17 cellular contexts compared by ENCODE assay signal in the genomic region with DNA sequence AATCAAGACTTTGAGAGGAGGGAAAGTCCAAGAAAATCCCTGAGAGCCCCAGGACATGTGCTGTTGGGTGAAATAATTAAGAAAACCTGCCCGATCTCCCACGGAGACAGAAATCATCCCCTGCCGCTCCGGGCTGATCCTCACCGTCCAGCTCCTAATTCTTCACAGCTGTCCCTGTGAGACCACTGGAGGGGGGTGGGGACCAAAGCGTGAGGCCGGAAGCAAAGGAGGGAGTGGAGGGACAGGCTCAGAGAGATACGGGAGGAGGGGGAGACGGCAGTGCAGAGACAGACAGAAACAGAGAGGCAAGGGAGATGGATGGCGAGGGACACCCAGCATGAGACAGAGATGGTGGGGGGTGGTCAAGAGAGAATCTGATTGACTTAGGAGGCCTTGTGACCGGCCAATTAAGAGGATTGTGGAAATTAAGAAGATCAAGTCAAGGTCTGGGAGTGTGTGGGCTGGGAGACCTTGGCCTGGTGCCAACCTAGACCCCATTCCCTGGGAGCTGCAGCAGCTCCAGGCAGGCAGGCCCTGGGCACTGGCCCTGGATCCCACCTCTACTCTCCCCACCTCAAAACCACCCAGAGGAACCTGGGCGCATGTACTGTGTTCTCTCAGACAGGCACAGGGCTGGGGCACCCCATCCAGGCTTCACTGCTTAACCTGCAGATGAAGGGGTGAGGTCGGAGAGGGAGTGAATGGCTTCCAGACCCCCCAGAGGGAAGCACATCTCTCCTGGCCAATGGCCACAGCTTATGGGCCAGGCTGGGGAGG.
DNase-seq lines count a peak whose midpoint lies in the region; ATAC-seq and TF ChIP-seq lines count a peak whose summit lies in the region.
"Had no signal": no experiment of that assay in that cellular context is flagged by ENCODE, and none has a peak within 500 bp of the region (broad histone marks: within the 10 kb centered on the region; RNA-seq: fewer than 3 reads in every experiment).

No MANE protein-coding gene starts in this region.

- POLR2A ChIA-PET in activated CD4-positive, alpha-beta T cell treated with anti-CD3 and anti-CD28 coated beads for 36 hours (lab: Charles Lee) = no interaction called here

- WGBS in heart right ventricle, 2 donors = 29 to 37% methylated on average over 13 of the region's 13 CpGs
- WGBS in lower leg skin, 2 donors = 40 to 53% methylated on average over 13 of the region's 13 CpGs

- TF ChIP-seq CTCF in heart right ventricle (IDR thresholded peaks at IDR 0.05) = no peak
- TF ChIP-seq CTCF in lower leg skin (IDR thresholded peaks at IDR 0.05) = no peak
- no peak for TF ChIP-seq CTCF in uterus (IDR thresholded peaks at IDR 0.05)

- no peaks in the 10 kb centered on the region for H3K36me3 Mint-ChIP-seq in activated CD4-positive, alpha-beta T cell treated with anti-CD3 and anti-CD28 coated beads for 36 hours (ENCODE audit: low read depth)

- H3K27ac ChIP-seq in heart right ventricle (no peak overlapping the region), uterus (peak overlapping the region; percentile 15 to 28)
- H3K27ac ChIP-seq: epithelial cell of prostate, testis had no signal

- H3K27me3 Mint-ChIP-seq in activated CD4-positive, alpha-beta T cell treated with anti-CD3 and anti-CD28 coated beads for 36 hours = peaks cover 9% of the 10 kb centered on the region
- H3K27me3 Mint-ChIP-seq: activated CD4-positive, alpha-beta T cell treated with anti-CD3 and anti-CD28 coated beads, Interleukin-2, amount 10 ng/mL, durations not matched to agents 7 days and 5 days had no signal

- DNase-seq in cardiac septum (ENCODE audit: low spot score) (peak; percentile 57), heart right ventricle (no peak), SK-N-DZ (ENCODE audit: low spot score) (peak; percentile 55), lower leg skin (ENCODE audit: low spot score in 2 of 2) (peak; percentile 13 to 84), uterus (no peak), activated gamma-delta T cell (lab: John Stamatoyannopoulos, UW) (no peak), NCI-H2029 treated with DMSO at 0.1 percent for 48 hours (lab: John Stamatoyannopoulos, UW) (no peak)
- no peak for DNase-seq in activated CD4-positive, alpha-beta T cell treated with anti-CD3 and anti-CD28 coated beads for 36 hours
- DNase-seq: ACHN; activated CD4-positive, alpha-beta T cell treated with anti-CD3 and anti-CD28 coated beads, Interleukin-2, amount 10 ng/mL, durations not matched to agents 7 days and 5 days; anterior cingulate cortex; MV-4-11; SHP77 treated with DMSO at 0.1 percent for 48 hours; stimulated activated CD4-positive, alpha-beta T cell treated with anti-CD3 and anti-CD28 coated beads, Interleukin-1b, Interleukin-23, amount 100 ng/mL, for 48 hours; testis had no signal

- H3K27me3 ChIP-seq in heart right ventricle (peaks cover 0 to 37% (median 4%) of the 10 kb centered on the region in 7 donors), uterus (no peaks in the 10 kb centered on the region)
- H3K27me3 ChIP-seq: testis had no signal

- no peaks in the 10 kb centered on the region for H3K36me3 ChIP-seq in heart right ventricle
- no peaks in the 10 kb centered on the region for H3K36me3 ChIP-seq in uterus

- CTCF ChIA-PET in activated CD4-positive, alpha-beta T cell treated with anti-CD3 and anti-CD28 coated beads for 36 hours (lab: Charles Lee) = interaction anchor here (0.8 kb wide), 1 partner anchor 240 kb away, joined by 3 read pairs; no protein-coding TSS in a partner anchor

- no peak overlapping the region for H3K4me3 ChIP-seq in heart right ventricle
- H3K4me3 ChIP-seq in lower leg skin (ENCODE audit: low read depth, poor library complexity, severe bottlenecking) = no peak overlapping the region
- H3K4me3 ChIP-seq in uterus = no peak overlapping the region
- H3K4me3 ChIP-seq: testis had no signal

- H3K27ac Mint-ChIP-seq in activated CD4-positive, alpha-beta T cell treated with anti-CD3 and anti-CD28 coated beads for 36 hours = no peak overlapping the region
- H3K27ac Mint-ChIP-seq: activated CD4-positive, alpha-beta T cell treated with anti-CD3 and anti-CD28 coated beads, Interleukin-2, amount 10 ng/mL, durations not matched to agents 7 days and 5 days; progenitor cell of endocrine pancreas had no signal

- H3K9me3 ChIP-seq in heart right ventricle (no peaks in the 10 kb centered on the region), uterus (no peaks in the 10 kb centered on the region)
- H3K9me3 ChIP-seq: testis had no signal

- no peaks in the 10 kb centered on the region for H3K4me1 Mint-ChIP-seq in activated CD4-positive, alpha-beta T cell treated with anti-CD3 and anti-CD28 coated beads for 36 hours
- H3K4me1 Mint-ChIP-seq: activated CD4-positive, alpha-beta T cell treated with anti-CD3 and anti-CD28 coated beads, Interleukin-2, amount 10 ng/mL, durations not matched to agents 7 days and 5 days had no signal

- ATAC-seq in heart right ventricle = no peak
- no peak for ATAC-seq in activated CD4-positive, alpha-beta T cell treated with anti-CD3 and anti-CD28 coated beads for 36 hours

- TF ChIP-seq POLR2A in lower leg skin (IDR thresholded peaks at IDR 0.05) = no peak
- no peak for TF ChIP-seq POLR2A in uterus (IDR thresholded peaks at IDR 0.05)

- no peak overlapping the region for H3K4me3 Mint-ChIP-seq in activated CD4-positive, alpha-beta T cell treated with anti-CD3 and anti-CD28 coated beads for 36 hours
- H3K4me3 Mint-ChIP-seq: activated CD4-positive, alpha-beta T cell treated with anti-CD3 and anti-CD28 coated beads, Interleukin-2, amount 10 ng/mL, durations not matched to agents 7 days and 5 days had no signal

- no peaks in the 10 kb centered on the region for H3K9me3 Mint-ChIP-seq in activated CD4-positive, alpha-beta T cell treated with anti-CD3 and anti-CD28 coated beads for 36 hours (ENCODE audit: low read depth)
- H3K9me3 Mint-ChIP-seq: activated CD4-positive, alpha-beta T cell treated with anti-CD3 and anti-CD28 coated beads, Interleukin-2, amount 10 ng/mL, durations not matched to agents 7 days and 5 days had no signal

- intact Hi-C loops in cardiac septum (cut with DNase I) = no loop called here
- intact Hi-C loops in heart right ventricle (cut with DNase I) = no loop called here
- intact Hi-C loops in lower leg skin (cut with DNase I; ENCODE audit: low total_unique reads) = no loop called here
- intact Hi-C loops in uterus (cut with DNase I; ENCODE audit: low total_unique reads) = no loop called here
- intact Hi-C loops in activated CD4-positive, alpha-beta T cell treated with anti-CD3 and anti-CD28 coated beads for 36 hours (cut with DNase I, micrococcal nuclease) = no loop called here

- H3K4me1 ChIP-seq in heart right ventricle (peaks cover 0 to 2% (median 0%) of the 10 kb centered on the region in 9 donors), uterus (no peaks in the 10 kb centered on the region)

Comparison
In these comparisons a context has a peak if more than half of its experiments do, and no peak if none do; other contexts are left out.
1. DNase-seq: peak in cardiac septum (single experiment), SK-N-DZ (single experiment) and lower leg skin (2 of 2); none in heart right ventricle (0 of 2), uterus (0 of 2), activated gamma-delta T cell (single experiment), activated CD4-positive, alpha-beta T cell treated with anti-CD3 and anti-CD28 coated beads for 36 hours (single experiment) and NCI-H2029 treated with DMSO at 0.1 percent for 48 hours (single experiment).
2. H3K27ac ChIP-seq: peak in uterus (2 of 2); none in heart right ventricle (0 of 10).